In the genomic region with DNA sequence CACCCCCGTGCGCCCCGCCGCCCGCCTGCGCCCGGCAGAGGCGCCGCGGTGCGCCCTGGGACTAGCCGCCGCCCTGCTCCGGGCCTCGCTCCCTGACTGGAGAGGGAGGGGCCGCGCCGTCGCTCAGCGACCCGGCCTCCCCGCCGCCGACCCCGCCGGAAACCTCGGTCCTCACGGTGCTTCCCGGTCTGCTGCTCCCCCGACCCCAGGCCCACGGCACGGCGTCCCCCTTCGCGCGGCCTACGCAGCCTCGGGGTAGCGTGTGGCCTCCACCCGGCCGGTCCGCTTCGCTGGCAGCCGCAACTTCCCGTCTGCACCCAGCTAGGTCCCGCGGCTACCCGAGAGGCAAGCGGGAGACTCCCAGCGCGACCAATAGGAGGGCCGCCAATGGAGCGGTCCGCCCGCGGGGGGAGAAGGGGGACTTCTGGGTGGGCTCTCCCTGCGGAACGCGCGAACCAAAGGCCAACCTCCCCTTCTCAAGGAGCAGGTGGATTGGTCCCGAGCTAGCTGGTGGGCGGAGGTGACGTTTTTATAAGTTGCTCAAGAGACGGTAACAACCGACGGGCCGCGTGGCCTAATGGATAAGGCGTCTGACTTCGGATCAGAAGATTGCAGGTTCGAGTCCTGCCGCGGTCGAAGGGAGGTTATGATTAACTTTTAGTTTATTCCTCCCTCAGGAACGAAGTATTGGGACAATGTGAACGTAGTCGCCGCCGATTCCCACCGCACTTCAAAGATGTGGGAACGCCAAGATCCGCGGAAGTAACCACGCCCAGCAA, we compare ENCODE assay signal across 8 cellular contexts. TPM values are rescaled to one million over a fixed set of nuclear protein-coding genes. Genes with fewer than 3 reads are reported as not detected.
DNase-seq lines count a peak whose midpoint lies in the region; ATAC-seq, FAIRE-seq and TF ChIP-seq lines count a peak whose summit lies in the region.

POLG (minus strand) TSS at position 315 of the 779 bp plus-strand sequence. CDS start 1,070 bp downstream, outside the sequence.

- under 1% methylated on average over 84 of the region's 84 CpGs for WGBS in right cardiac atrium

- peak within 1 kb of the TSS; percentile 83 for H2AFZ ChIP-seq in astrocyte (ENCODE audit: low read depth, low read length)

- no peaks in the 10 kb centered on the region for H3K9me3 Mint-ChIP-seq in astrocyte (ENCODE audit: unreplicated experiment)

- TF ChIP-seq POLR2A in GM18505 (IDR thresholded peaks at IDR 0.05; ENCODE audit: borderline replicate concordance, extremely low read depth, insufficient read depth, insufficient read length) = peak; percentile 98
- TF ChIP-seq POLR2A in uterus (IDR thresholded peaks at IDR 0.05) = peak; percentile 89 to 95

- peaks cover 11% of the 10 kb centered on the region for H3K27me3 Mint-ChIP-seq in astrocyte (ENCODE audit: low read depth, unreplicated experiment)

- H3K27me3 ChIP-seq in astrocyte (ENCODE audit: insufficient read depth, low read length) (no peaks in the 10 kb centered on the region), right cardiac atrium (ENCODE audit: control insufficient read depth, insufficient read depth) (no peaks in the 10 kb centered on the region), uterus (no peaks in the 10 kb centered on the region)

- peaks cover 43% of the 10 kb centered on the region for H4K20me1 ChIP-seq in astrocyte (ENCODE audit: insufficient read depth, low read length)

- H3K79me2 ChIP-seq in astrocyte (ENCODE audit: insufficient read depth, low read length) = peaks cover 46% of the 10 kb centered on the region

- FAIRE-seq in astrocyte (lab: Jason Lieb, UNC) = peak; percentile 60

- peak; percentile 82 for ATAC-seq in GM18505 (IDR thresholded peaks at IDR 0.05; ENCODE audit: unreplicated experiment)
- ATAC-seq in HG02973 (IDR thresholded peaks at IDR 0.05; ENCODE audit: unreplicated experiment) = peak; percentile 86
- peak; percentile 97 to 98 for ATAC-seq in right cardiac atrium

- H3K36me3 ChIP-seq in astrocyte (ENCODE audit: insufficient read depth, low read length) = peaks cover 28% of the 10 kb centered on the region
- H3K36me3 ChIP-seq in uterus = no peaks in the 10 kb centered on the region

- H3K4me3 Mint-ChIP-seq in astrocyte (ENCODE audit: unreplicated experiment) = peak within 1 kb of the TSS; percentile 86

- H3K4me1 ChIP-seq in astrocyte (ENCODE audit: insufficient read depth, low read length) (peaks cover 29% of the 10 kb centered on the region), right cardiac atrium (ENCODE audit: control insufficient read depth, insufficient read depth, low read length) (peaks cover 17% of the 10 kb centered on the region), uterus (peaks cover 11 to 23% of the 10 kb centered on the region in 2 donors)

- H3K9me3 ChIP-seq in astrocyte (ENCODE audit: insufficient read depth, low read depth, low read length) (no peaks in the 10 kb centered on the region), right cardiac atrium (ENCODE audit: control insufficient read depth, low read length) (no peaks in the 10 kb centered on the region), uterus (no peaks in the 10 kb centered on the region)

- peak within 1 kb of the TSS; percentile 95 for H3K4me3 ChIP-seq in astrocyte (ENCODE audit: insufficient read depth, low read depth, low read length)
- H3K4me3 ChIP-seq in right cardiac atrium (ENCODE audit: low read length) = peak within 1 kb of the TSS; percentile 70
- H3K4me3 ChIP-seq in uterus = peak within 1 kb of the TSS; percentile 86 to 95

- intact Hi-C loops in right cardiac atrium (cut with DNase I) = no loop called here
- intact Hi-C loops in uterus (cut with DNase I; ENCODE audit: low total_unique reads) = no loop called here

- no peak for TF ChIP-seq CTCF in astrocyte (IDR thresholded peaks at IDR 0.05; ENCODE audit: insufficient read depth, low read depth, low read length)
- peak in 1 of 4 experiments; percentile 7 for TF ChIP-seq CTCF in uterus (IDR thresholded peaks at IDR 0.05)

- DNase-seq in NCI-H2029 (lab: John Stamatoyannopoulos, UW) (peak; percentile 88), T-helper 22 cell (ENCODE audit: low read depth) (peak; percentile 99), astrocyte (ENCODE audit: low read depth) (peak; percentile 98), right cardiac atrium (peak; percentile 99 to 100 (median 99)), pulmonary artery endothelial cell (ENCODE audit: low read depth, low spot score) (peak; percentile 97), uterus (peak; percentile 99)

- H3K4me1 Mint-ChIP-seq in astrocyte (ENCODE audit: low read depth, unreplicated experiment) = peaks cover 22% of the 10 kb centered on the region

- H3K27ac Mint-ChIP-seq in astrocyte (ENCODE audit: unreplicated experiment) = peak within 1 kb of the TSS; percentile 84

- H3K4me2 ChIP-seq in astrocyte (ENCODE audit: low read length) = peak within 1 kb of the TSS; percentile 97

- peaks cover 4% of the 10 kb centered on the region for H3K36me3 Mint-ChIP-seq in astrocyte (ENCODE audit: low read depth, unreplicated experiment)

- H3K27ac ChIP-seq in astrocyte (ENCODE audit: low read depth, low read length) (peak within 1 kb of the TSS; percentile 85), right cardiac atrium (ENCODE audit: low read length) (peak within 1 kb of the TSS; percentile 83), uterus (peak within 1 kb of the TSS; percentile 87 to 94)

- peak within 1 kb of the TSS; percentile 90 for H3K9ac ChIP-seq in astrocyte (ENCODE audit: low read length)

RNA-seq across cellular contexts. Expression of gene POLG, which starts in this region (rescaled TPM):
- total RNA-seq in astrocyte (48.5 and 54.4 TPM in 2 replicates), right cardiac atrium (10 to 100 TPM; 28.5 to 34.8 (median 33.7) TPM), pulmonary artery endothelial cell (82.8 and 110 TPM in 2 replicates), uterus (10 to 100 TPM; 38.4 to 62.0 (median 53.7) TPM)
- polyA plus RNA-seq in right cardiac atrium = 26.0 TPM

Comparison
In these comparisons a context has a peak if more than half of its experiments do, and no peak if none do; other contexts are left out.
1. Peak in every context shown above with its lines: DNase-seq, ATAC-seq, H3K4me3 ChIP-seq and H3K27ac ChIP-seq.